26 cellular contexts compared by ENCODE assay signal in genomic region chr7:126819197-126819484, GRCh38.
"Had no signal": no experiment of that assay in that cellular context is flagged by ENCODE, and none has a peak within 500 bp of the region (broad histone marks: within the 10 kb centered on the region; RNA-seq: fewer than 3 reads in every experiment).

No MANE protein-coding gene starts in this region.

- H3K27me3 Mint-ChIP-seq: dendritic cell treated with granulocyte-macrophage colony-stimulating factor and Interleukin-4, amounts not matched to agents 40 ng/mL and 50 ng/mL, for 4 days had no signal

- H3K4me1 Mint-ChIP-seq: endodermal cell had no signal

- ATAC-seq: esophagus mucosa, gastrocnemius medialis, gastroesophageal sphincter, heart left ventricle, heart right ventricle had no signal

- DNase-seq: colonic mucosa; cortex of kidney; dermis blood vessel endothelial cell; dorsolateral prefrontal cortex; effector CD4-positive, alpha-beta T cell; effector CD8-positive, alpha-beta T cell; effector memory CD4-positive, alpha-beta T cell; endodermal cell; erythroblast; esophagus squamous epithelium; foreskin fibroblast; foreskin melanocyte; gastrocnemius medialis; glutamatergic neuron; head of caudate nucleus; heart left ventricle; heart right ventricle had no signal

- H3K4me3 ChIP-seq: colonic mucosa, coronary artery, dorsolateral prefrontal cortex, esophagus muscularis mucosa, esophagus squamous epithelium, gastrocnemius medialis, gastroesophageal sphincter, heart left ventricle, heart right ventricle had no signal

- H3K27ac ChIP-seq: colonic mucosa, coronary artery, dorsolateral prefrontal cortex, epithelial cell of prostate, esophagus muscularis mucosa, esophagus squamous epithelium, foreskin keratinocyte, gastrocnemius medialis, gastroesophageal sphincter, heart left ventricle, heart right ventricle had no signal

- FAIRE-seq: endometrium, endothelial cell of umbilical vein had no signal

- H3K9me3 Mint-ChIP-seq: dendritic cell treated with granulocyte-macrophage colony-stimulating factor and Interleukin-4, amounts not matched to agents 40 ng/mL and 50 ng/mL, for 4 days; endodermal cell had no signal

- H3K9me3 ChIP-seq: colonic mucosa, esophagus muscularis mucosa, esophagus squamous epithelium, gastrocnemius medialis, gastroesophageal sphincter, heart left ventricle, heart right ventricle had no signal

- H3K27ac Mint-ChIP-seq: dendritic cell treated with granulocyte-macrophage colony-stimulating factor and Interleukin-4, amounts not matched to agents 40 ng/mL and 50 ng/mL, for 4 days; endodermal cell had no signal

- H3K36me3 ChIP-seq: colonic mucosa, esophagus muscularis mucosa, esophagus squamous epithelium, gastrocnemius medialis, gastroesophageal sphincter, heart left ventricle, heart right ventricle had no signal

- H3K27me3 ChIP-seq: colonic mucosa, dorsolateral prefrontal cortex, esophagus muscularis mucosa, esophagus squamous epithelium, foreskin keratinocyte, gastrocnemius medialis, gastroesophageal sphincter, heart left ventricle, heart right ventricle had no signal

- H3K4me1 ChIP-seq: colonic mucosa, esophagus squamous epithelium, foreskin keratinocyte, gastrocnemius medialis, gastroesophageal sphincter, heart left ventricle, heart right ventricle had no signal

- H3K4me3 Mint-ChIP-seq: dendritic cell treated with granulocyte-macrophage colony-stimulating factor and Interleukin-4, amounts not matched to agents 40 ng/mL and 50 ng/mL, for 4 days; endodermal cell had no signal
